Comparison of ENCODE assay signal across 17 cellular contexts in the genomic region with DNA sequence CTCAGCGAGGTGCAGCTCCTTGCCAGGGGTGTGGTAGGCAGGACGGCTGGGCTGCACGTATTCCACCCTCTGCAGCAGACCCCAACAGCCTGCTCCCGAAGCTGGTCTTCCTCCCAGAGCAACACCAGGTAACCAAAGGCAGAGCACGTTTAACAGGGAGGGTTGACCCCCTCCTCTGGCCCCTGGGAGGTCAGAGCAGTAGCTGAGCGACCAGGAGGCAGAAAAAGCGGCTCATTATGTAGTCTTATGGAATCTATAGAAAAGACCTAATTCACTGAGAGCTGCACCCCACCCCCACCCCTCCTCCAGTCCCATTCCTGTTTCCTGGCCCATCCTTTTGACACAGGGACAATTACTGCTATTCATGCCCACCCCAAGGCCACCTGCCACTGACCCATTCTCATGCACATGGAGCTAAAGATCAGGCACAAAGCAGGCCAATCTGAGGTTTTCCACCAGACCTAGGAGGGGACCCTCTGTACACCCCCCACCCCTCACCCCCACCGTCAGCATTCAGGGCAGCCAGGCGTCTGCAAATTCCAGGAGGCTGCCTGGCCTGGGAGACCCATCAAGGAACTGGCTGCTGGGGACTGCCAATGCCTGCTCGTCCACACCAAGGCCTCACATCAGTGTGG.
A peak's percentile ranks its signal among the peaks of the same experiment; 100 is the strongest.
DNase-seq lines count a peak whose midpoint lies in the region; ATAC-seq and TF ChIP-seq lines count a peak whose summit lies in the region.
"Had no signal": no experiment of that assay in that cellular context is flagged by ENCODE, and none has a peak within 500 bp of the region (broad histone marks: within the 10 kb centered on the region; RNA-seq: fewer than 3 reads in every experiment).

No MANE protein-coding gene starts in this region.

- H3K27me3 Mint-ChIP-seq in nephron progenitor cell (ENCODE audit: low read depth, poor library complexity) (peaks cover 12% of the 10 kb centered on the region), osteocyte (ENCODE audit: unreplicated experiment) (peaks cover 2% of the 10 kb centered on the region)

- H3K27me3 ChIP-seq in NT2/D1 (ENCODE audit: insufficient read depth, insufficient read length) (no peaks in the 10 kb centered on the region), iPS-15b (ENCODE audit: control insufficient read depth, insufficient read depth, low read length) (no peaks in the 10 kb centered on the region)
- H3K27me3 ChIP-seq: BLaER1 treated with 17β-estradiol and CSF1 and Interleukin-3, amounts not matched to agents 10 nM and 100 nM; MG63 had no signal

- H3K27ac Mint-ChIP-seq in nephron progenitor cell: peak overlapping the region; percentile 25
- no peak overlapping the region for H3K27ac Mint-ChIP-seq in osteocyte (ENCODE audit: unreplicated experiment)

- H3K36me3 Mint-ChIP-seq in nephron progenitor cell (ENCODE audit: low read depth): no peaks in the 10 kb centered on the region
- no peaks in the 10 kb centered on the region for H3K36me3 Mint-ChIP-seq in osteocyte (ENCODE audit: unreplicated experiment)

- H3K9me3 Mint-ChIP-seq in nephron progenitor cell (no peaks in the 10 kb centered on the region), osteocyte (ENCODE audit: unreplicated experiment) (no peaks in the 10 kb centered on the region)

- DNase-seq in ELF-1 (ENCODE audit: low read depth, low spot score): peak; percentile 83
- DNase-seq in NT2/D1 (ENCODE audit: low read depth, low spot score): peak; percentile 97
- no peak for DNase-seq in nephron progenitor cell
- DNase-seq in osteocyte (ENCODE audit: extremely low spot score, unreplicated experiment): no peak
- no peak for DNase-seq in SHP77 (lab: John Stamatoyannopoulos, UW)
- DNase-seq: 8988T, MG63, NCI-H1092 treated with DMSO at 0.1 percent for 48 hours, NCI-H1694 treated with DMSO at 0.1 percent for 48 hours, NCI-H774 had no signal

- TF ChIP-seq CTCF in nephron progenitor cell (IDR thresholded peaks at IDR 0.05) (no peak), osteocyte (IDR thresholded peaks at IDR 0.05) (no peak)

- H3K4me3 ChIP-seq in NT2/D1 (ENCODE audit: insufficient read length, low read depth): peak overlapping the region; percentile 45
- peak overlapping the region; percentile 56 for H3K4me3 ChIP-seq in iPS-15b (ENCODE audit: low read depth, low read length)
- H3K4me3 ChIP-seq: BLaER1 treated with 17β-estradiol and CSF1 and Interleukin-3, amounts not matched to agents 10 nM and 100 nM; MG63; SK-N-MC had no signal

- no peaks in the 10 kb centered on the region for H3K36me3 ChIP-seq in NT2/D1 (ENCODE audit: insufficient read depth, insufficient read length, low read length)
- H3K36me3 ChIP-seq in iPS-15b (ENCODE audit: control insufficient read depth, insufficient read depth, low read length): peaks cover 2% of the 10 kb centered on the region
- H3K36me3 ChIP-seq: BLaER1 treated with 17β-estradiol and CSF1 and Interleukin-3, amounts not matched to agents 10 nM and 100 nM; MG63 had no signal

- H3K9ac ChIP-seq in NT2/D1 (ENCODE audit: insufficient read length, low read depth) (peak overlapping the region; percentile 86), iPS-15b (ENCODE audit: low read depth, low read length) (peak overlapping the region; percentile 68)
- H3K9ac ChIP-seq: KMS-11 had no signal

- H3K9me3 ChIP-seq in NT2/D1 (ENCODE audit: insufficient read depth, low read length) (peaks cover 17% of the 10 kb centered on the region; the same call in 1 of the 2 replicates), iPS-15b (ENCODE audit: control insufficient read depth, insufficient read depth, low read length) (no peaks in the 10 kb centered on the region)
- H3K9me3 ChIP-seq: MG63 had no signal

- no peak overlapping the region for H3K4me3 Mint-ChIP-seq in nephron progenitor cell
- H3K4me3 Mint-ChIP-seq in osteocyte (ENCODE audit: unreplicated experiment): no peak overlapping the region

- ATAC-seq in GM19395 (IDR thresholded peaks at IDR 0.05; ENCODE audit: unreplicated experiment) (no peak), HG02623 (IDR thresholded peaks at IDR 0.05; ENCODE audit: unreplicated experiment) (no peak)
- ATAC-seq: HepG2 had no signal

- H3K4me1 Mint-ChIP-seq in nephron progenitor cell (peaks cover 84% of the 10 kb centered on the region), osteocyte (ENCODE audit: unreplicated experiment) (peaks cover 43% of the 10 kb centered on the region)

- H3K4me1 ChIP-seq in NT2/D1 (ENCODE audit: insufficient read depth, insufficient read length) (peaks cover 10% of the 10 kb centered on the region), iPS-15b (ENCODE audit: control insufficient read depth, insufficient read depth, low read length) (peaks cover 34% of the 10 kb centered on the region)

Comparison
In these comparisons a context has a peak if more than half of its experiments do, and no peak if none do; other contexts are left out.
1. DNase-seq: peak in ELF-1 (single experiment) and NT2/D1 (single experiment); none in nephron progenitor cell (single experiment), osteocyte (single experiment) and SHP77 (0 of 2).